Comparison of ENCODE assay signal across 18 cellular contexts in genomic region chr2:5766621-5767020, GRCh38.
DNase-seq lines count a peak whose midpoint lies in the region; ATAC-seq and TF ChIP-seq lines count a peak whose summit lies in the region.
"Had no signal": no experiment of that assay in that cellular context is flagged by ENCODE, and none has a peak within 500 bp of the region (broad histone marks: within the 10 kb centered on the region; RNA-seq: fewer than 3 reads in every experiment).

No MANE protein-coding gene starts in this region.

- TF ChIP-seq CTCF in astrocyte of the spinal cord (IDR thresholded peaks at IDR 0.05; ENCODE audit: low read depth, low read length) = no peak

- no peak overlapping the region for H3K23ac ChIP-seq in trophoblast cell (ENCODE audit: low read length)

- WGBS in trophoblast cell (ENCODE audit: extremely low coverage, insufficient coverage, insufficient read length) = no CpG with 5 or more reads among the region's 2 CpGs

- no peak overlapping the region for H2BK5ac ChIP-seq in trophoblast cell (ENCODE audit: low read depth, low read length, poor library complexity)

- in situ Hi-C loops in astrocyte of the spinal cord (cut with HindIII; ENCODE audit: low sequenced_read_pairs) = no loop called here

- H3K4me3 ChIP-seq in astrocyte of the spinal cord (ENCODE audit: low read depth, low read length) (no peak overlapping the region), trophoblast cell (ENCODE audit: low read depth, low read length) (no peak overlapping the region)
- H3K4me3 ChIP-seq: PC-9 had no signal

- H3K27me3 Mint-ChIP-seq in activated naive CD8-positive, alpha-beta T cell treated with anti-CD3 and anti-CD28 coated beads, Interleukin-2, amount 50 U/mL, for 24 hours = no peaks in the 10 kb centered on the region
- peaks cover 3% of the 10 kb centered on the region for H3K27me3 Mint-ChIP-seq in activated CD4-positive, alpha-beta T cell treated with anti-CD3 and anti-CD28 coated beads for 36 hours

- no peak overlapping the region for H4K12ac ChIP-seq in trophoblast cell (ENCODE audit: low read depth, low read length)

- H2AFZ ChIP-seq in trophoblast cell (ENCODE audit: insufficient read depth, low read length, poor library complexity) = no peak overlapping the region
- H2AFZ ChIP-seq: PC-9 had no signal

- H3K14ac ChIP-seq in trophoblast cell (ENCODE audit: low read length) = no peak overlapping the region

- H3K36me3 ChIP-seq in trophoblast cell (ENCODE audit: control insufficient read depth in 1 of 2, insufficient read depth in 2 of 2, low read length in 2 of 2) = no peaks in the 10 kb centered on the region

- H3K4me3 Mint-ChIP-seq in activated naive CD8-positive, alpha-beta T cell treated with anti-CD3 and anti-CD28 coated beads, Interleukin-2, amount 50 U/mL, for 24 hours = no peak overlapping the region
- no peak overlapping the region for H3K4me3 Mint-ChIP-seq in activated CD4-positive, alpha-beta T cell treated with anti-CD3 and anti-CD28 coated beads for 36 hours
- H3K4me3 Mint-ChIP-seq: CD14-positive monocyte, HFFc6 had no signal

- H2AK5ac ChIP-seq in trophoblast cell (ENCODE audit: low read length) = no peak overlapping the region

- no peaks in the 10 kb centered on the region for H3K4me1 ChIP-seq in trophoblast cell (ENCODE audit: control insufficient read depth in 1 of 2, insufficient read depth in 2 of 2, low read length in 2 of 2)

- H3K4ac ChIP-seq in trophoblast cell (ENCODE audit: low read depth, low read length) = no peak overlapping the region

- H3K36me3 Mint-ChIP-seq in activated naive CD8-positive, alpha-beta T cell treated with anti-CD3 and anti-CD28 coated beads, Interleukin-2, amount 50 U/mL, for 24 hours (ENCODE audit: low read depth) = no peaks in the 10 kb centered on the region
- H3K36me3 Mint-ChIP-seq in activated CD4-positive, alpha-beta T cell treated with anti-CD3 and anti-CD28 coated beads for 36 hours (ENCODE audit: low read depth) = no peaks in the 10 kb centered on the region
- H3K36me3 Mint-ChIP-seq: CD14-positive monocyte had no signal

- peaks cover 8% of the 10 kb centered on the region for H3K9me3 Mint-ChIP-seq in activated naive CD8-positive, alpha-beta T cell treated with anti-CD3 and anti-CD28 coated beads, Interleukin-2, amount 50 U/mL, for 24 hours
- H3K9me3 Mint-ChIP-seq in activated CD4-positive, alpha-beta T cell treated with anti-CD3 and anti-CD28 coated beads for 36 hours (ENCODE audit: low read depth) = no peaks in the 10 kb centered on the region

- CTCF ChIA-PET in activated CD4-positive, alpha-beta T cell treated with anti-CD3 and anti-CD28 coated beads for 36 hours (lab: Charles Lee) = no interaction called here

- ATAC-seq in activated naive CD8-positive, alpha-beta T cell treated with anti-CD3 and anti-CD28 coated beads, Interleukin-2, amount 50 U/mL, for 24 hours = no peak
- no peak for ATAC-seq in GM18498 (IDR thresholded peaks at IDR 0.05; ENCODE audit: unreplicated experiment)
- no peak for ATAC-seq in activated CD4-positive, alpha-beta T cell treated with anti-CD3 and anti-CD28 coated beads for 36 hours

- H3K4me1 Mint-ChIP-seq in activated naive CD8-positive, alpha-beta T cell treated with anti-CD3 and anti-CD28 coated beads, Interleukin-2, amount 50 U/mL, for 24 hours = no peaks in the 10 kb centered on the region
- no peaks in the 10 kb centered on the region for H3K4me1 Mint-ChIP-seq in activated CD4-positive, alpha-beta T cell treated with anti-CD3 and anti-CD28 coated beads for 36 hours
- H3K4me1 Mint-ChIP-seq: CD14-positive monocyte had no signal

- no peak overlapping the region for H3K27ac ChIP-seq in trophoblast cell (ENCODE audit: low read depth, low read length)
- H3K27ac ChIP-seq: KMS-11, PC-9 had no signal

- H3K9ac ChIP-seq in trophoblast cell (ENCODE audit: low read length) = no peak overlapping the region
- H3K9ac ChIP-seq: KMS-11 had no signal

- no peak overlapping the region for H3K18ac ChIP-seq in trophoblast cell (ENCODE audit: low read length)

- H3K9me3 ChIP-seq in trophoblast cell (ENCODE audit: insufficient read depth, low read depth, low read length) = no peaks in the 10 kb centered on the region

- POLR2A ChIA-PET in activated CD4-positive, alpha-beta T cell treated with anti-CD3 and anti-CD28 coated beads for 36 hours (lab: Charles Lee) = interaction anchor here (0.8 kb wide), 1 partner anchor 1010 kb away, joined by 3 read pairs; no protein-coding TSS in a partner anchor

- no peaks in the 10 kb centered on the region for H3K79me1 ChIP-seq in trophoblast cell (ENCODE audit: low read length)

- H3K27me3 ChIP-seq in trophoblast cell (ENCODE audit: insufficient read depth, low read length) = no peaks in the 10 kb centered on the region

- intact Hi-C loops in activated CD4-positive, alpha-beta T cell treated with anti-CD3 and anti-CD28 coated beads for 36 hours (cut with DNase I, micrococcal nuclease) = no loop called here

- H3K4me2 ChIP-seq in trophoblast cell (ENCODE audit: low read length) = no peak overlapping the region
- H3K4me2 ChIP-seq: KMS-11, PC-9 had no signal

- H3K79me2 ChIP-seq in trophoblast cell (ENCODE audit: control insufficient read depth, insufficient read depth, low read length, poor library complexity) = no peaks in the 10 kb centered on the region

- peak; percentile 18 for DNase-seq in AG08396 (ENCODE audit: low spot score)
- peak; percentile 82 for DNase-seq in astrocyte of the spinal cord (ENCODE audit: low read depth, low spot score)
- peak; percentile 26 for DNase-seq in kidney glomerular epithelial cell (lab: John Stamatoyannopoulos, UW)
- DNase-seq in trophoblast cell = peak; percentile 48 to 82
- DNase-seq in activated naive CD8-positive, alpha-beta T cell treated with anti-CD3 and anti-CD28 coated beads, Interleukin-2, amount 50 U/mL, for 24 hours = no peak
- no peak for DNase-seq in GM19238 (ENCODE audit: insufficient read length, low spot score)
- DNase-seq in activated CD4-positive, alpha-beta T cell treated with anti-CD3 and anti-CD28 coated beads for 36 hours = no peak
- DNase-seq: AML-193, DMS 273 treated with DMSO at 0.1 percent for 48 hours, HFFc6, NCI-H1048, NCI-H1436 treated with DMSO at 0.1 percent for 48 hours, NCI-H510A treated with DMSO at 0.1 percent for 48 hours, NCI-H82, PC-9 had no signal

- no peak overlapping the region for H4K8ac ChIP-seq in trophoblast cell (ENCODE audit: low read depth, low read length)

- no peak overlapping the region for H2BK120ac ChIP-seq in trophoblast cell (ENCODE audit: insufficient read depth, low read length, poor library complexity)

- H4K91ac ChIP-seq in trophoblast cell (ENCODE audit: low read depth, low read length) = no peak overlapping the region

- no peak overlapping the region for H2BK12ac ChIP-seq in trophoblast cell (ENCODE audit: low read length)

- no peak overlapping the region for H3K27ac Mint-ChIP-seq in activated naive CD8-positive, alpha-beta T cell treated with anti-CD3 and anti-CD28 coated beads, Interleukin-2, amount 50 U/mL, for 24 hours
- H3K27ac Mint-ChIP-seq in activated CD4-positive, alpha-beta T cell treated with anti-CD3 and anti-CD28 coated beads for 36 hours = no peak overlapping the region
- H3K27ac Mint-ChIP-seq: CD14-positive monocyte, HFFc6 had no signal

Comparison
In these comparisons a context has a peak if more than half of its experiments do, and no peak if none do; other contexts are left out.
1. DNase-seq: peak in AG08396 (single experiment), astrocyte of the spinal cord (single experiment), kidney glomerular epithelial cell (single experiment) and trophoblast cell (2 of 2); none in activated naive CD8-positive, alpha-beta T cell treated with anti-CD3 and anti-CD28 coated beads, Interleukin-2, amount 50 U/mL, for 24 hours (single experiment), GM19238 (single experiment) and activated CD4-positive, alpha-beta T cell treated with anti-CD3 and anti-CD28 coated beads for 36 hours (single experiment).